In genomic region chr9:21552244-21552825, GRCh38 we compare ENCODE assay signal across 1 cellular context.
TF ChIP-seq lines count a peak whose summit lies in the region.

No MANE protein-coding gene starts in this region.

TF ChIP-seq in A549, 52 proteins besides CTCF, POLR2A, EP300 and RAD21:
- TF ChIP-seq TFCP2L1 (CRISPR knock-in tag; IDR thresholded peaks at IDR 0.05) (0 out of 2 replicates have a peak, but pooled peaks have one; percentile 37), JUNB (IDR thresholded peaks at IDR 0.05) (no peak), NFE2L2 (conservative IDR thresholded peaks at IDR 0.05; ENCODE audit: low read length) (no peak), FOSB (CRISPR knock-in tag; IDR thresholded peaks at IDR 0.05) (no peak), HMGXB4 (CRISPR knock-in tag; IDR thresholded peaks at IDR 0.05; ENCODE audit: borderline replicate concordance) (no peak), JUN (IDR thresholded peaks at IDR 0.05) (peak in 1 of 2 experiments; percentile 33; a peak in 1 of 5 replicates), E2F6 (IDR thresholded peaks at IDR 0.05; ENCODE audit: borderline replicate concordance, low read depth) (no peak), KDM5A (IDR thresholded peaks at IDR 0.05) (no peak), PHF8 (IDR thresholded peaks at IDR 0.05; ENCODE audit: borderline replicate concordance, low read depth) (no peak), KDM1A (IDR thresholded peaks at IDR 0.05; ENCODE audit: low read depth) (no peak), CBX8 (IDR thresholded peaks at IDR 0.05) (no peak), RARB (CRISPR knock-in tag; IDR thresholded peaks at IDR 0.05) (no peak), HDAC2 (IDR thresholded peaks at IDR 0.05) (no peak), EHF (CRISPR knock-in tag; IDR thresholded peaks at IDR 0.05) (no peak), ZSCAN20 (CRISPR knock-in tag; IDR thresholded peaks at IDR 0.05) (no peak), POLR2AphosphoS2 (conservative IDR thresholded peaks at IDR 0.05; ENCODE audit: low read length) (peak; percentile 78; the same call in 1 of the 2 replicates)
